In the genomic region with DNA sequence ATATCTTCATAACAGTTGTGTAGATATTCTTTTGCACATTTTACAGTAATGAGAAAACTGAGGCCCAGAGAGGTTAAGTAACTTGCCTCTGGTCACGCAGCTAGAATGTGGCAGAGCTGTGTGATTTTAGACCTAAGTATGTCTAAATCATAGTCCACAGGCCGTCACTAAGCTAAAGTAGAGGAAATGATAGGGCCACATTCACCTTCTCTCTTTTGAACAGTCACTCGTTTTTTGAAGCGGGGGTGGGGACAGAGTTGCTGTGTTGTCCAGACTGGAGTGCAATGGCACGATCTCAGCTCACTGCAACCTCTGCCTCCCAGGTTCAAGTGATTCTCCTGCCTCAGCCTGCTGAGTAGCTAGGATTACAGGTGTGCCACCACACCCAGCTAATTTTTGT, we compare ENCODE assay signal across 9 cellular contexts.
DNase-seq lines count a peak whose midpoint lies in the region; ATAC-seq and TF ChIP-seq lines count a peak whose summit lies in the region.
"Had no signal": no experiment of that assay in that cellular context is flagged by ENCODE, and none has a peak within 500 bp of the region (broad histone marks: within the 10 kb centered on the region; RNA-seq: fewer than 3 reads in every experiment).

No MANE protein-coding gene starts in this region.

- H3K36me3 ChIP-seq in PC-3 (ENCODE audit: low read depth, low read length) (no peaks in the 10 kb centered on the region), psoas muscle (ENCODE audit: insufficient read depth in 1 of 2, low read depth in 1 of 2) (no peaks in the 10 kb centered on the region)

- 85 to 88% (median 87%) methylated on average over 5 of the region's 5 CpGs for WGBS in psoas muscle, 3 donors

- H3K4me2 ChIP-seq in PC-3 (ENCODE audit: low read length): peak overlapping the region; percentile 88

- H3F3A ChIP-seq in PC-3 (ENCODE audit: low read length, unreplicated experiment): peaks cover 3% of the 10 kb centered on the region

- peaks cover 44% of the 10 kb centered on the region for H3K4me1 ChIP-seq in PC-3 (ENCODE audit: insufficient read depth, low read length)
- H3K4me1 ChIP-seq in psoas muscle: peaks cover 9% of the 10 kb centered on the region

- H3K27ac ChIP-seq in CD4-positive, alpha-beta T cell (ENCODE audit: low read depth, low read length): peak overlapping the region; percentile 91
- peak overlapping the region; percentile 93 for H3K27ac ChIP-seq in PC-3 (ENCODE audit: low read length)
- peak overlapping the region; percentile 28 for H3K27ac ChIP-seq in psoas muscle

- H3K4me1 Mint-ChIP-seq in CD4-positive, alpha-beta T cell (ENCODE audit: low read depth): peaks cover 92% of the 10 kb centered on the region
- peaks cover 70% of the 10 kb centered on the region for H3K4me1 Mint-ChIP-seq in dendritic cell treated with granulocyte-macrophage colony-stimulating factor and Interleukin-4, amounts not matched to agents 40 ng/mL and 50 ng/mL, for 4 days (ENCODE audit: low read depth)

- DNase-seq in CD4-positive, alpha-beta T cell: no peak
- DNase-seq in PC-3: no peak
- DNase-seq in psoas muscle: no peak
- no peak for DNase-seq in NCI-H524 (lab: John Stamatoyannopoulos, UW)
- DNase-seq in kidney glomerular epithelial cell (lab: John Stamatoyannopoulos, UW): no peak
- DNase-seq in NAMALWA (ENCODE audit: low spot score): no peak
- DNase-seq: KG1, trophoblast cell had no signal

- H3K9me3 ChIP-seq in CD4-positive, alpha-beta T cell (ENCODE audit: control insufficient read depth, low read length): no peaks in the 10 kb centered on the region
- no peaks in the 10 kb centered on the region for H3K9me3 ChIP-seq in PC-3 (ENCODE audit: low read length)
- H3K9me3 ChIP-seq in psoas muscle: no peaks in the 10 kb centered on the region

- TF ChIP-seq CTCF in CD4-positive, alpha-beta T cell (IDR thresholded peaks at IDR 0.05): no peak
- TF ChIP-seq CTCF in PC-3 (conservative IDR thresholded peaks at IDR 0.05; ENCODE audit: low read depth, low read length): no peak
- no peak for TF ChIP-seq CTCF in psoas muscle (IDR thresholded peaks at IDR 0.05)

- peak overlapping the region; percentile 65 for H3K9ac ChIP-seq in PC-3 (ENCODE audit: low read length)

- peak overlapping the region; percentile 59 for H3K4me3 Mint-ChIP-seq in CD4-positive, alpha-beta T cell
- H3K4me3 Mint-ChIP-seq in dendritic cell treated with granulocyte-macrophage colony-stimulating factor and Interleukin-4, amounts not matched to agents 40 ng/mL and 50 ng/mL, for 4 days: no peak overlapping the region

- no peak overlapping the region for H2AFZ ChIP-seq in PC-3 (ENCODE audit: low read length)

- no TSS peak for BruUV-seq in PC-3 (replicated peaks; lab: Mats Ljungman, UMichigan)

- H3K36me3 Mint-ChIP-seq in CD4-positive, alpha-beta T cell (ENCODE audit: low read depth): peaks cover 29% of the 10 kb centered on the region
- H3K36me3 Mint-ChIP-seq in dendritic cell treated with granulocyte-macrophage colony-stimulating factor and Interleukin-4, amounts not matched to agents 40 ng/mL and 50 ng/mL, for 4 days (ENCODE audit: low read depth): peaks cover 4% of the 10 kb centered on the region

- intact Hi-C loops in CD4-positive, alpha-beta T cell (cut with DNase I, micrococcal nuclease): loop anchor here (1.0 to 10.0 kb wide), 3 partner anchors 10 to 224 kb away; a partner anchor contains a TSS
- intact Hi-C loops in PC-3 (cut with micrococcal nuclease): loop anchor here (1.0 to 2.0 kb wide), 3 partner anchors 13 to 54 kb away; no protein-coding TSS in a partner anchor
- intact Hi-C loops in dendritic cell treated with granulocyte-macrophage colony-stimulating factor and Interleukin-4, amounts not matched to agents 40 ng/mL and 50 ng/mL, for 4 days (cut with micrococcal nuclease): no loop called here
- intact Hi-C loops in psoas muscle (cut with DNase I): no loop called here

- H3K4me3 ChIP-seq in PC-3 (ENCODE audit: low read length): peak overlapping the region; percentile 65
- H3K4me3 ChIP-seq in psoas muscle: no peak overlapping the region

- no peaks in the 10 kb centered on the region for H3K9me3 Mint-ChIP-seq in CD4-positive, alpha-beta T cell
- H3K9me3 Mint-ChIP-seq in dendritic cell treated with granulocyte-macrophage colony-stimulating factor and Interleukin-4, amounts not matched to agents 40 ng/mL and 50 ng/mL, for 4 days: no peaks in the 10 kb centered on the region

- CTCF ChIA-PET in CD4-positive, alpha-beta T cell (lab: Charles Lee): interaction anchor here (0.9 to 2.7 kb wide), 6 partner anchors 10 to 129 kb away, joined by 3 to 15 read pairs (median 6); no protein-coding TSS in a partner anchor
- CTCF ChIA-PET in PC-3 (lab: Charles Lee): no interaction called here

- POLR2A ChIA-PET in CD4-positive, alpha-beta T cell (lab: Charles Lee): interaction anchor here (0.9 to 34.4 kb wide), 5 partner anchors 9 to 111 kb away, joined by 3 to 808 read pairs (median 137); a partner anchor contains a TSS
- POLR2A ChIA-PET in PC-3 (lab: Charles Lee; ENCODE audit: unreplicated experiment): no interaction called here

- H3K27me3 ChIP-seq in CD4-positive, alpha-beta T cell (ENCODE audit: control insufficient read depth, insufficient read depth, low read length): no peaks in the 10 kb centered on the region
- H3K27me3 ChIP-seq in PC-3 (ENCODE audit: low read length) (no peaks in the 10 kb centered on the region), psoas muscle (ENCODE audit: insufficient read depth in 3 of 3, low read length in 2 of 3) (no peaks in the 10 kb centered on the region)

- no peaks in the 10 kb centered on the region for H3K27me3 Mint-ChIP-seq in CD4-positive, alpha-beta T cell
- no peaks in the 10 kb centered on the region for H3K27me3 Mint-ChIP-seq in dendritic cell treated with granulocyte-macrophage colony-stimulating factor and Interleukin-4, amounts not matched to agents 40 ng/mL and 50 ng/mL, for 4 days

- H3K9me2 ChIP-seq in PC-3 (replicated peaks; ENCODE audit: low read length): no peaks in the 10 kb centered on the region

- peak overlapping the region; percentile 98 for H3K27ac Mint-ChIP-seq in CD4-positive, alpha-beta T cell
- peak overlapping the region; percentile 74 for H3K27ac Mint-ChIP-seq in dendritic cell treated with granulocyte-macrophage colony-stimulating factor and Interleukin-4, amounts not matched to agents 40 ng/mL and 50 ng/mL, for 4 days

- peaks cover 38% of the 10 kb centered on the region for H3K79me2 ChIP-seq in PC-3 (ENCODE audit: low read length)

- no peaks in the 10 kb centered on the region for H4K20me1 ChIP-seq in PC-3 (ENCODE audit: low read length)

- ATAC-seq in CD4-positive, alpha-beta T cell (ENCODE audit: poor library complexity): no peak
- ATAC-seq in PC-3 (no peak), psoas muscle (no peak)

Comparison
In these comparisons a context has a peak if more than half of its experiments do, and no peak if none do; other contexts are left out.
1. H3K27ac ChIP-seq: peak in every context shown above with its lines; median percentile 93 in PC-3; 91 in CD4-positive, alpha-beta T cell; 28 in psoas muscle.
2. intact Hi-C loops: an anchor here in CD4-positive, alpha-beta T cell (1.0 to 10.0 kb wide) and PC-3 (1.0 to 2.0 kb wide); none called in dendritic cell treated with granulocyte-macrophage colony-stimulating factor and Interleukin-4, amounts not matched to agents 40 ng/mL and 50 ng/mL, for 4 days and psoas muscle.